1 cellular context compared by ENCODE assay signal in genomic region chr2:441258-442023, GRCh38.
TF ChIP-seq lines count a peak whose summit lies in the region.

No MANE protein-coding gene starts in this region.

TF ChIP-seq in SK-N-SH, 30 proteins besides CTCF, POLR2A, EP300 and RAD21 (continued from another document):
- TF ChIP-seq PBX3 (IDR thresholded peaks at IDR 0.05) (no peak), SMC3 (IDR thresholded peaks at IDR 0.05; ENCODE audit: low read depth, low read length) (no peak)
TF ChIP-seq in SK-N-SH: peak in this region for 0.
